In genomic region chr4:67682266-67682665, GRCh38 we compare ENCODE assay signal across 26 cellular contexts.
"Had no signal": no experiment of that assay in that cellular context is flagged by ENCODE, and none has a peak within 500 bp of the region (broad histone marks: within the 10 kb centered on the region; RNA-seq: fewer than 3 reads in every experiment).

No MANE protein-coding gene starts in this region.

- FAIRE-seq: urothelium cell line had no signal

- DNase-seq: hippocampal formation; kidney; left colon; left lung; lower lobe of right lung; mesendoderm; naive B cell; natural killer cell; nephron progenitor cell; occipital lobe; psoas muscle; right lobe of liver; stimulated activated CD4-positive, alpha-beta T cell treated with anti-CD3 and anti-CD28 coated beads, Interleukin-1b, Interleukin-23, amount 100 ng/mL, for 48 hours; stimulated activated CD4-positive, alpha-beta T cell treated with anti-CD3 and anti-CD28 coated beads, Interleukin-2, amount 100 ng/mL, for 48 hours; stimulated activated CD4-positive, alpha-beta T cell treated with anti-CD3 and anti-CD28 coated beads, Interleukin-4, amount 100 ng/mL, for 4 hours; stimulated activated CD8-positive, alpha-beta memory T cell treated with anti-CD3 and anti-CD28 coated beads, Interleukin-4, amount 100 ng/mL, for 48 hours; stimulated activated naive CD4-positive, alpha-beta T cell treated with Interleukin-2 at 50 U/mL for 16 hours; stomach; tibial artery; trophoblast cell; upper lobe of right lung had no signal

- H3K27ac ChIP-seq: left lung, lower lobe of right lung, neural progenitor cell, neutrophil, parathyroid adenoma, psoas muscle, right lobe of liver, stomach, thoracic aorta, tibial artery, upper lobe of right lung had no signal
